In the genomic region with DNA sequence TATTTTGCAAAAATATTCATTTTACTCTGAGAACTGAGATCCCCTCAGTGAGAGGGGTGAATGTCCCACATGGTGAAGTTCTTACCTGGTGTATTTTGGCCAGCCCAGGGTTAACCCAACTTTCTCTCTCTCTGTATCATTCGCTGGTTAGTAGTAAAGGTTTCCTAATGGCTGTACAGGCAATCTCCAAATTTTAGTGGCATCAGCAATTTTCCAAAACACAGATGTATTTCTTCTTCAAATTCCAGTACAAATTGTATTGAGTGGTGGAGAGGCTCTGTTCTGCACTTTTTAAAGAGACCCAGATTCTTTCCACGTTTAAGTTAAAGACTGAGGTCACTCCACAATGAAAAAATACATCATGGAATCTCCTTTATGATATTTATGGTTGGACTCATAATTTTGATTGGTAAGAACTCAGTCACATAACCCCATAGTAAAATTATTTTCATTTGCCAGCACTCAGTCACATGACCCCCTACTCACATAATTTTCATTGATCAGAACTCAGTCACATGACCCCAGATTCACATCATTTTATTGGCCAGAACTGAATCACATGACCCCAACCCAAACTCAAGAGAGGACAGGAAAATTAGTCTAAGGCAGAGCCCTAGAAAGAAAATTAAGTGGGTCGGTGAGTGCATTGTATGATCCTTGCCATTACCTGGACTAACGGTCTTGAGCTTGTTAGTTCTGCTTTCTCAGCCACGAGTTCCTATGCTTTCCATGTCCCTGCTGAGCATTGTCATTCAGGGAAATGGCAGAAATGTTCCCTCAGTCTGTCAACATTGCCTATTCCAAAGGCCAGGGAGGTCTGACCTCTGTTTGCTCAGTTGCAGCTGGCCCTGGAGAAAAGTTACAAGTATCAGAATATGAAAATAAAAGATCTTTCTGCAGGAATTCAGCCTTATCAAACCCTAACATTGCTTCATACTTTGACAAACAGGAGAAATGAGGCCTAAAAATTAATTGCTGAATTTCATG, we compare ENCODE assay signal across 25 cellular contexts.
"Had no signal": no experiment of that assay in that cellular context is flagged by ENCODE, and none has a peak within 500 bp of the region (broad histone marks: within the 10 kb centered on the region; RNA-seq: fewer than 3 reads in every experiment).

No MANE protein-coding gene starts in this region.

- H3K36me3 ChIP-seq: ascending aorta, brain microvascular endothelial cell had no signal

- ATAC-seq: activated CD4-positive, alpha-beta T cell treated with anti-CD3 and anti-CD28 coated beads for 36 hours; activated CD8-positive, alpha-beta memory T cell treated with anti-CD3 and anti-CD28 coated beads, Interleukin-2, amount 10 ng/mL, durations not matched to agents 7 days and 5 days; activated CD8-positive, alpha-beta T cell treated with anti-CD3 and anti-CD28 coated beads, Interleukin-2, amount 10 ng/mL, durations not matched to agents 7 days and 5 days; esophagus mucosa had no signal

- FAIRE-seq: bronchial epithelial cell, frontal cortex had no signal

- H3K27ac ChIP-seq: ascending aorta, brain microvascular endothelial cell, coronary artery, dorsolateral prefrontal cortex had no signal

- DNase-seq: activated CD4-positive, alpha-beta memory T cell treated with anti-CD3 and anti-CD28 coated beads for 36 hours; activated CD4-positive, alpha-beta T cell treated with anti-CD3 and anti-CD28 coated beads for 36 hours; activated CD4-positive, alpha-beta T cell treated with anti-CD3 and anti-CD28 coated beads, Interleukin-2, amount 10 ng/mL, durations not matched to agents 24 days and 14 days; activated CD4-positive, CD25-positive, alpha-beta regulatory T cell; activated CD4-positive, CD25-positive, alpha-beta regulatory T cell treated with anti-CD3 and anti-CD28 coated beads, Interleukin-2, amount 50 U/mL, for 72 hours; activated CD8-positive, alpha-beta memory T cell treated with anti-CD3 and anti-CD28 coated beads, Interleukin-2, amount 10 ng/mL, durations not matched to agents 7 days and 5 days; activated CD8-positive, alpha-beta memory T cell treated with anti-CD3 and anti-CD28 coated beads, Interleukin-2, amount 50 U/mL, for 4 hours; activated CD8-positive, alpha-beta T cell treated with anti-CD3 and anti-CD28 coated beads, Interleukin-2, amount 10 ng/mL, durations not matched to agents 7 days and 5 days; activated effector memory CD4-positive, alpha-beta T cell treated with anti-CD3 and anti-CD28 coated beads, Interleukin-2, amount 50 U/mL, for 16 hours; activated naive CD4-positive, alpha-beta T cell treated with anti-CD3 and anti-CD28 coated beads for 36 hours; activated naive CD8-positive, alpha-beta T cell treated with anti-CD3 and anti-CD28 coated beads, Interleukin-2, amount 10 ng/mL, durations not matched to agents 7 days and 5 days; activated T-cell treated with anti-CD3 and anti-CD28 coated beads, Interleukin-2, amount 50 U/mL, for 1 hour; activated T-cell treated with anti-CD3 and anti-CD28 coated beads, Interleukin-2, amount 50 U/mL, for 48 hours; brain microvascular endothelial cell; dorsolateral prefrontal cortex; effector memory CD4-positive, alpha-beta T cell; endodermal cell; foreskin fibroblast; head of caudate nucleus; T1000 had no signal

- H3K4me3 ChIP-seq: ascending aorta, coronary artery, dorsolateral prefrontal cortex had no signal

- H3K9me3 ChIP-seq: ascending aorta had no signal

- H3K4me1 ChIP-seq: ascending aorta had no signal

- H3K27me3 ChIP-seq: ascending aorta, brain microvascular endothelial cell had no signal
